Comparison of ENCODE assay signal across 8 cellular contexts in the genomic region with DNA sequence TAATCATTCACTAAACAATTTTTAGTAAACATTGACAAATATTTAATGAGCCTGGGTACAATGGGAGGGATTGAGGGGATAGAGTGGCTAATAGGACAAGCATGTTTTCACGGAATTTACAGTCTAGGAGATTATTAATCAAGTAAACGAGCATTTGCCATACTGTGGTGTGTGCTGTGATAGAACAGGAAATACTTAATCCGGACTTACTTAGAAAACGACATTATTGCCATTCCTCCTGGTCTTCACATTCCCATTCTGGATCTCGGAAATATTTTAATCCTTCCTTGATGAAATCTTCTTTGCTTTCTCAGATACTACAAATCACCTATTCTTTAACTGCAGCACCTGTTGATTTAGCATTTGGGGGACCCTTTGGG. TPM values are rescaled to one million over a fixed set of nuclear protein-coding genes. Genes with fewer than 3 reads are reported as not detected.
DNase-seq lines count a peak whose midpoint lies in the region; ATAC-seq and TF ChIP-seq lines count a peak whose summit lies in the region.

No MANE protein-coding gene starts in this region.

- H3K36me3 Mint-ChIP-seq in CD8-positive, alpha-beta memory T cell: peaks cover 0 to 16% (median 2%) of the 10 kb centered on the region in 3 donors
- H3K36me3 Mint-ChIP-seq in naive thymus-derived CD4-positive, alpha-beta T cell: peaks cover 0 to 4% (median 4%) of the 10 kb centered on the region in 5 donors

- CTCF ChIA-PET in CD8-positive, alpha-beta memory T cell (lab: Charles Lee): interaction anchor here (0.8 to 2.3 kb wide), 10 partner anchors 8 to 187 kb away, joined by 3 to 15 read pairs (median 6); a partner anchor contains a TSS
- CTCF ChIA-PET in naive thymus-derived CD4-positive, alpha-beta T cell (lab: Charles Lee): interaction anchor here (1.2 kb wide), 1 partner anchor 136 kb away, joined by 3 read pairs; no protein-coding TSS in a partner anchor

- peak overlapping the region; percentile 82 for H3K27ac ChIP-seq in CD8-positive, alpha-beta memory T cell (ENCODE audit: low read depth, low read length)
- H3K27ac ChIP-seq in coronary artery: peak overlapping the region; percentile 92 to 95
- peak overlapping the region; percentile 86 for H3K27ac ChIP-seq in naive thymus-derived CD4-positive, alpha-beta T cell (ENCODE audit: low read depth, low read length)

- H3K27me3 Mint-ChIP-seq in CD8-positive, alpha-beta memory T cell: peaks cover 4 to 6% of the 10 kb centered on the region in 2 donors
- H3K27me3 Mint-ChIP-seq in naive thymus-derived CD4-positive, alpha-beta T cell: peaks cover 0 to under 1% (median 0%) of the 10 kb centered on the region in 5 donors

- no peak for TF ChIP-seq CTCF in coronary artery (IDR thresholded peaks at IDR 0.05)

- H3K27me3 ChIP-seq in CD8-positive, alpha-beta memory T cell (ENCODE audit: insufficient read depth, low read length, poor library complexity, severe bottlenecking): no peaks in the 10 kb centered on the region
- H3K27me3 ChIP-seq in naive thymus-derived CD4-positive, alpha-beta T cell (ENCODE audit: control insufficient read depth in 2 of 2, insufficient read depth in 2 of 2, low read length in 2 of 2): no peaks in the 10 kb centered on the region

- H3K4me1 Mint-ChIP-seq in CD8-positive, alpha-beta memory T cell: peaks cover 13 to 20% (median 17%) of the 10 kb centered on the region in 3 donors
- H3K4me1 Mint-ChIP-seq in naive thymus-derived CD4-positive, alpha-beta T cell: peaks cover 17 to 31% (median 19%) of the 10 kb centered on the region in 7 donors

- no peaks in the 10 kb centered on the region for H3K9me3 Mint-ChIP-seq in CD8-positive, alpha-beta memory T cell
- peaks cover 0 to 3% (median 0%) of the 10 kb centered on the region in 11 donors for H3K9me3 Mint-ChIP-seq in naive thymus-derived CD4-positive, alpha-beta T cell

- peaks cover 16% of the 10 kb centered on the region for H3K4me1 ChIP-seq in CD8-positive, alpha-beta memory T cell (ENCODE audit: insufficient read depth, low read length)
- peaks cover 8% of the 10 kb centered on the region in 2 donors for H3K4me1 ChIP-seq in naive thymus-derived CD4-positive, alpha-beta T cell (ENCODE audit: control insufficient read depth in 2 of 2, insufficient read depth in 2 of 2, low read length in 2 of 2)

- H3K4me3 Mint-ChIP-seq in CD8-positive, alpha-beta memory T cell: peak overlapping the region; percentile 90 to 99 (median 95)
- H3K4me3 Mint-ChIP-seq in naive thymus-derived CD4-positive, alpha-beta T cell: peak overlapping the region; percentile 91 to 99 (median 97)

- H3K4me3 ChIP-seq in CD8-positive, alpha-beta memory T cell (ENCODE audit: low read length): peak overlapping the region; percentile 69
- H3K4me3 ChIP-seq in coronary artery: peak overlapping the region; percentile 87
- peak overlapping the region; percentile 79 for H3K4me3 ChIP-seq in naive thymus-derived CD4-positive, alpha-beta T cell (ENCODE audit: low read length)

- POLR2A ChIA-PET in CD8-positive, alpha-beta memory T cell (lab: Charles Lee): interaction anchor here (1.8 kb wide), 1 partner anchor 52 kb away, joined by 14 read pairs; a partner anchor contains a TSS
- POLR2A ChIA-PET in naive thymus-derived CD4-positive, alpha-beta T cell (lab: Charles Lee): interaction anchor here (1.1 kb wide), 1 partner anchor 63 kb away, joined by 3 read pairs; no protein-coding TSS in a partner anchor

- no peak for ATAC-seq in naive thymus-derived CD4-positive, alpha-beta T cell
- no peak for ATAC-seq in GM21390 (IDR thresholded peaks at IDR 0.05; ENCODE audit: unreplicated experiment)

- H3K36me3 ChIP-seq in CD8-positive, alpha-beta memory T cell (ENCODE audit: insufficient read depth, low read length): no peaks in the 10 kb centered on the region
- no peaks in the 10 kb centered on the region for H3K36me3 ChIP-seq in naive thymus-derived CD4-positive, alpha-beta T cell (ENCODE audit: control insufficient read depth in 2 of 3, insufficient read depth in 3 of 3, low read length in 3 of 3)

- intact Hi-C loops in naive thymus-derived CD4-positive, alpha-beta T cell (cut with micrococcal nuclease): loop anchor here (2.0 to 5.0 kb wide), 12 partner anchors 17 to 885 kb away; a partner anchor contains a TSS

- no peaks in the 10 kb centered on the region for H3K9me3 ChIP-seq in CD8-positive, alpha-beta memory T cell (ENCODE audit: low read length)
- no peaks in the 10 kb centered on the region for H3K9me3 ChIP-seq in naive thymus-derived CD4-positive, alpha-beta T cell (ENCODE audit: control insufficient read depth in 2 of 3, low read length in 3 of 3)

- H3K27ac Mint-ChIP-seq in CD8-positive, alpha-beta memory T cell: peak overlapping the region; percentile 54 to 98 (median 93)
- peak overlapping the region; percentile 58 to 96 (median 90) for H3K27ac Mint-ChIP-seq in naive thymus-derived CD4-positive, alpha-beta T cell

- no peak for DNase-seq in CD8-positive, alpha-beta memory T cell
- DNase-seq in M059J (ENCODE audit: low read depth): peak; percentile 22
- DNase-seq in coronary artery (ENCODE audit: low spot score): no peak
- DNase-seq in naive thymus-derived CD4-positive, alpha-beta T cell: no peak
- DNase-seq in NCI-H2081 treated with DMSO at 0.1 percent for 48 hours (lab: John Stamatoyannopoulos, UW): no peak
- no peak for DNase-seq in KG1 (lab: John Stamatoyannopoulos, UW)
- no peak for DNase-seq in GOT3 (lab: John Stamatoyannopoulos, UW)

RNA-seq across cellular contexts. Expression of a gene that starts 0.9 kb away (rescaled TPM):
- 10 to 100 TPM; 42.0 to 44.2 TPM for total RNA-seq in CD8-positive, alpha-beta memory T cell
- 7.1 TPM for polyA plus RNA-seq in CD8-positive, alpha-beta memory T cell
- total RNA-seq in M059J (2014; rRNA removed; shearing (Covaris generic)): 9.5 and 17.9 TPM in 2 replicates
- total RNA-seq in naive thymus-derived CD4-positive, alpha-beta T cell: 10 to 100 TPM; 18.7 to 35.8 (median 21.2) TPM
- 1 to 10 TPM; 3.6 to 9.8 TPM for polyA plus RNA-seq in naive thymus-derived CD4-positive, alpha-beta T cell

RNA-seq across cellular contexts. Expression of a gene that starts 39.7 kb away (rescaled TPM):
- total RNA-seq in CD8-positive, alpha-beta memory T cell: 10 to 100 TPM; 19.9 to 21.4 TPM
- 3.9 TPM for polyA plus RNA-seq in CD8-positive, alpha-beta memory T cell
- 8.2 and 11.9 TPM in 2 replicates for total RNA-seq in M059J (2014; rRNA removed; shearing (Covaris generic))
- 10 to 100 TPM; 18.9 to 28.1 (median 19.7) TPM for total RNA-seq in naive thymus-derived CD4-positive, alpha-beta T cell
- 1 to 10 TPM; 2.6 to 3.6 TPM for polyA plus RNA-seq in naive thymus-derived CD4-positive, alpha-beta T cell

RNA-seq across cellular contexts. Expression of a gene that starts 39.7 kb away (rescaled TPM):
- 10 to 100 TPM; 29.0 to 36.8 TPM for total RNA-seq in CD8-positive, alpha-beta memory T cell
- 14.4 TPM for polyA plus RNA-seq in CD8-positive, alpha-beta memory T cell
- total RNA-seq in M059J (2014; rRNA removed; shearing (Covaris generic)): 36.1 and 40.0 TPM in 2 replicates
- 10 to 100 TPM; 12.6 to 33.4 (median 28.3) TPM for total RNA-seq in naive thymus-derived CD4-positive, alpha-beta T cell
- 10 to 100 TPM; 17.4 to 29.5 TPM for polyA plus RNA-seq in naive thymus-derived CD4-positive, alpha-beta T cell

RNA-seq across cellular contexts. Expression of a gene that starts 52.1 kb away (rescaled TPM):
- 10 to 100 TPM; 91.7 to 93.9 TPM for total RNA-seq in CD8-positive, alpha-beta memory T cell
- polyA plus RNA-seq in CD8-positive, alpha-beta memory T cell: 10.1 TPM
- total RNA-seq in M059J (2014; rRNA removed; shearing (Covaris generic)): 11.6 and 20.4 TPM in 2 replicates
- total RNA-seq in naive thymus-derived CD4-positive, alpha-beta T cell: 10 to 100 TPM; 21.4 to 62.0 (median 49.0) TPM
- polyA plus RNA-seq in naive thymus-derived CD4-positive, alpha-beta T cell: 10 to 100 TPM; 15.5 to 21.2 TPM

RNA-seq across cellular contexts. Expression of a gene that starts 52.1 kb away (rescaled TPM):
- total RNA-seq in CD8-positive, alpha-beta memory T cell: 10 to 100 TPM; 60.4 to 64.0 TPM
- polyA plus RNA-seq in CD8-positive, alpha-beta memory T cell: 19.7 TPM
- total RNA-seq in M059J (2014; rRNA removed; shearing (Covaris generic)): 7.4 and 14.8 TPM in 2 replicates
- total RNA-seq in naive thymus-derived CD4-positive, alpha-beta T cell: 10 to 100 TPM; 38.7 to 49.8 (median 40.8) TPM
- 10 to 100 TPM in 1 of 2 donors, 1 to 10 TPM in 1; 6.0 to 14.3 TPM for polyA plus RNA-seq in naive thymus-derived CD4-positive, alpha-beta T cell
